Comparison of ENCODE assay signal across 10 cellular contexts in the genomic region with DNA sequence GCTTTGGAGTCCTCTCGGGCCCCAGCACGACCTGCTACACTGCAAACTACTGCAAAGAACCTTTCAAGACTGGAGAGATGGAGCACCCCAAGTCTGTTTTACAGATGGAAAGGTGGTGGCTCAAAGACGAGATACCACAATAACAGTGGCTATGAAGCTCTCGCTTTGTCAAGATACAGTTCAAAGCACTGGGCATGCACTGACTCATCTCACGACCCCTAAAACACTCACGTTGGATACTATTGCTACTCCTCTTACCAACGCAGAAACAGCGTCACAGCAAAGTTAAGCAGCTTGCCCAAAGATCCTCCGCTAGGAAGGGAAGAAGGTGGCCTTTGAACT. TPM values are rescaled to one million over a fixed set of nuclear protein-coding genes. Genes with fewer than 3 reads are reported as not detected.
DNase-seq lines count a peak whose midpoint lies in the region; ATAC-seq and TF ChIP-seq lines count a peak whose summit lies in the region.
"Had no signal": no experiment of that assay in that cellular context is flagged by ENCODE, and none has a peak within 500 bp of the region (broad histone marks: within the 10 kb centered on the region; RNA-seq: fewer than 3 reads in every experiment).

No MANE protein-coding gene starts in this region.

- H3K36me3 Mint-ChIP-seq in GM23338 (ENCODE audit: low read depth) (no peaks in the 10 kb centered on the region), progenitor cell of endocrine pancreas (ENCODE audit: insufficient read depth) (no peaks in the 10 kb centered on the region)
- no peaks in the 10 kb centered on the region for H3K36me3 Mint-ChIP-seq in activated T-helper 2 cell treated with anti-CD3 and anti-CD28 coated beads, Interferon-gamma antibody, Interleukin-2, Interleukin-4, amounts not matched to agents 10 μg/mL and 5 μg/mL and 100 μg/mL, durations not matched to agents 14 hours and 24 hours and 36 hours (ENCODE audit: low read depth)

- H3F3A ChIP-seq in GM23338 (replicated peaks; ENCODE audit: low read depth) = 0 out of 2 replicates have a peak, but pooled peaks cover 3% of the 10 kb centered on the region

- H3K36me3 ChIP-seq in A673 (ENCODE audit: insufficient read depth, low read length, poor library complexity, severe bottlenecking) (no peaks in the 10 kb centered on the region), GM23338 (ENCODE audit: insufficient read depth) (no peaks in the 10 kb centered on the region)
- H3K36me3 ChIP-seq: ascending aorta, pancreas had no signal

- peak overlapping the region; percentile 81 for H2AFZ ChIP-seq in GM23338

- BruUV-seq in A673 (replicated peaks; lab: Mats Ljungman, UMichigan) = no TSS peak

- POLR2A ChIA-PET in A673 (lab: Charles Lee; ENCODE audit: low non-redundant PET) = no interaction called here

- intact Hi-C loops in A673 (cut with micrococcal nuclease; ENCODE audit: unreplicated experiment) = no loop called here
- intact Hi-C loops in activated T-helper 2 cell treated with anti-CD3 and anti-CD28 coated beads, Interferon-gamma antibody, Interleukin-2, Interleukin-4, amounts not matched to agents 10 μg/mL and 5 μg/mL and 100 μg/mL, durations not matched to agents 14 hours and 24 hours and 36 hours (cut with micrococcal nuclease) = loop anchor here (2.0 to 5.0 kb wide), 4 partner anchors 16 to 184 kb away; a partner anchor contains a TSS

- H3K9me3 ChIP-seq in A673 (ENCODE audit: low read depth, low read length, poor library complexity, severe bottlenecking) (no peaks in the 10 kb centered on the region), mononuclear cell (ENCODE audit: low read depth, low read length) (no peaks in the 10 kb centered on the region)
- H3K9me3 ChIP-seq: ascending aorta, pancreas had no signal

- H3K27me3 ChIP-seq in A673 (replicated peaks; ENCODE audit: insufficient read depth, low read depth, low read length, poor library complexity) = peaks cover 32% of the 10 kb centered on the region
- H3K27me3 ChIP-seq in GM23338 (ENCODE audit: insufficient read depth) = peaks cover 23% of the 10 kb centered on the region
- H3K27me3 ChIP-seq in mononuclear cell (ENCODE audit: insufficient read depth, low read length) = no peaks in the 10 kb centered on the region
- H3K27me3 ChIP-seq: ascending aorta had no signal

- H4K20me1 ChIP-seq in GM23338 (replicated peaks; ENCODE audit: insufficient read depth) = no peaks in the 10 kb centered on the region; the same call in 1 of the 2 replicates

- H3K4me3 Mint-ChIP-seq in GM23338 = peak overlapping the region; percentile 57; the same call in 2 of the 3 replicates
- H3K4me3 Mint-ChIP-seq in activated T-helper 2 cell treated with anti-CD3 and anti-CD28 coated beads, Interferon-gamma antibody, Interleukin-2, Interleukin-4, amounts not matched to agents 10 μg/mL and 5 μg/mL and 100 μg/mL, durations not matched to agents 14 hours and 24 hours and 36 hours (ENCODE audit: low read depth) = peak overlapping the region; percentile 83
- no peak overlapping the region for H3K4me3 Mint-ChIP-seq in progenitor cell of endocrine pancreas (ENCODE audit: low read depth)

- TF ChIP-seq CTCF in A673 (conservative IDR thresholded peaks at IDR 0.05; ENCODE audit: low read depth, low read length) (no peak), GM23338 (conservative IDR thresholded peaks at IDR 0.05; ENCODE audit: low read depth in 2 of 2) (no peak), progenitor cell of endocrine pancreas (IDR thresholded peaks at IDR 0.05; ENCODE audit: unreplicated experiment) (no peak)

- H3K27me3 Mint-ChIP-seq in GM23338 (ENCODE audit: insufficient read depth, low read depth, poor library complexity) (peaks cover 5% of the 10 kb centered on the region), progenitor cell of endocrine pancreas (peaks cover 50% of the 10 kb centered on the region)
- H3K27me3 Mint-ChIP-seq in activated T-helper 2 cell treated with anti-CD3 and anti-CD28 coated beads, Interferon-gamma antibody, Interleukin-2, Interleukin-4, amounts not matched to agents 10 μg/mL and 5 μg/mL and 100 μg/mL, durations not matched to agents 14 hours and 24 hours and 36 hours (ENCODE audit: low read depth) = peaks cover 14% of the 10 kb centered on the region

- DNase-seq in A673 (ENCODE audit: low spot score) (no peak), GM23338 (ENCODE audit: low spot score) (no peak), occipital lobe (lab: John Stamatoyannopoulos, UW) (no peak), NCI-H1048 (lab: John Stamatoyannopoulos, UW) (no peak), progenitor cell of endocrine pancreas (ENCODE audit: low spot score, unreplicated experiment) (no peak)
- DNase-seq in activated T-helper 2 cell treated with anti-CD3 and anti-CD28 coated beads, Interferon-gamma antibody, Interleukin-2, Interleukin-4, amounts not matched to agents 10 μg/mL and 5 μg/mL and 100 μg/mL, durations not matched to agents 14 hours and 24 hours and 36 hours (ENCODE audit: low spot score) = no peak

- H3K79me2 ChIP-seq in GM23338 (replicated peaks; ENCODE audit: insufficient read depth) = no peaks in the 10 kb centered on the region

- peak overlapping the region; percentile 70 for H3K4me2 ChIP-seq in GM23338

- ATAC-seq in GM23338 (no peak), HG03135 (IDR thresholded peaks at IDR 0.05; ENCODE audit: unreplicated experiment) (no peak)

- H3K4me3 ChIP-seq in A673 (ENCODE audit: low read depth, low read length, poor library complexity, severe bottlenecking) (peak overlapping the region; percentile 29), GM23338 (peak overlapping the region; percentile 45; the same call in 1 of the 2 replicates), mononuclear cell (ENCODE audit: low read length) (peak overlapping the region; percentile 29)

- H3K4me1 ChIP-seq in A673 (ENCODE audit: insufficient read depth, low read length, poor library complexity, severe bottlenecking) (peaks cover 10% of the 10 kb centered on the region), GM23338 (ENCODE audit: insufficient read depth) (peaks cover 13% of the 10 kb centered on the region), mononuclear cell (ENCODE audit: insufficient read depth, low read length) (peaks cover 41% of the 10 kb centered on the region)
- H3K4me1 ChIP-seq: ascending aorta, pancreas had no signal

- H3K9me2 ChIP-seq in GM23338 (ENCODE audit: insufficient read depth) = no peaks in the 10 kb centered on the region

- H3K4me1 Mint-ChIP-seq in GM23338 (peaks cover 20% of the 10 kb centered on the region), progenitor cell of endocrine pancreas (ENCODE audit: low read depth) (no peaks in the 10 kb centered on the region)
- peaks cover 34% of the 10 kb centered on the region for H3K4me1 Mint-ChIP-seq in activated T-helper 2 cell treated with anti-CD3 and anti-CD28 coated beads, Interferon-gamma antibody, Interleukin-2, Interleukin-4, amounts not matched to agents 10 μg/mL and 5 μg/mL and 100 μg/mL, durations not matched to agents 14 hours and 24 hours and 36 hours (ENCODE audit: low read depth)

- H3K27ac ChIP-seq in A673 (ENCODE audit: low read depth, low read length, poor library complexity, severe bottlenecking) (no peak overlapping the region), GM23338 (ENCODE audit: low read depth) (no peak overlapping the region)
- H3K27ac ChIP-seq: ascending aorta had no signal

- H3K27ac Mint-ChIP-seq in GM23338 = no peak overlapping the region
- H3K27ac Mint-ChIP-seq in activated T-helper 2 cell treated with anti-CD3 and anti-CD28 coated beads, Interferon-gamma antibody, Interleukin-2, Interleukin-4, amounts not matched to agents 10 μg/mL and 5 μg/mL and 100 μg/mL, durations not matched to agents 14 hours and 24 hours and 36 hours = peak overlapping the region; percentile 34
- no peak overlapping the region for H3K27ac Mint-ChIP-seq in progenitor cell of endocrine pancreas

- no peaks in the 10 kb centered on the region for H3K9me3 Mint-ChIP-seq in GM23338
- no peaks in the 10 kb centered on the region for H3K9me3 Mint-ChIP-seq in activated T-helper 2 cell treated with anti-CD3 and anti-CD28 coated beads, Interferon-gamma antibody, Interleukin-2, Interleukin-4, amounts not matched to agents 10 μg/mL and 5 μg/mL and 100 μg/mL, durations not matched to agents 14 hours and 24 hours and 36 hours
- H3K9me3 Mint-ChIP-seq in progenitor cell of endocrine pancreas (ENCODE audit: low read depth) = no peaks in the 10 kb centered on the region

- CTCF ChIA-PET in A673 (lab: Charles Lee) = no interaction called here

TF ChIP-seq in GM23338, 12 proteins besides CTCF, POLR2A, EP300 and RAD21 (continues in another document):
- TF ChIP-seq ZNF114 (CRISPR knock-in tag; IDR thresholded peaks at IDR 0.05) = no peak

RNA-seq across cellular contexts. Expression of a gene that starts 24.0 kb away (rescaled TPM):
- total RNA-seq in A673 (2021) (not detected in 2 replicates), mononuclear cell (40.7 TPM), occipital lobe (1.1 TPM), progenitor cell of endocrine pancreas (not detected in 2 replicates)
- total RNA-seq in GM23338 (2014; rRNA removed; shearing (Covaris generic)) = 1.3 TPM in 1 of 2 replicates, not detected in the other
- polyA plus RNA-seq in GM23338 (2016; fragmentation: Nextera tagmentation; extraction: Ambion mirVana) = 0.10 TPM in 2 replicates
- total RNA-seq in activated T-helper 2 cell treated with anti-CD3 and anti-CD28 coated beads, Interferon-gamma antibody, Interleukin-2, Interleukin-4, amounts not matched to agents 10 μg/mL and 5 μg/mL and 100 μg/mL, durations not matched to agents 14 hours and 24 hours and 36 hours = 8.8 and 10.8 TPM in 2 replicates

RNA-seq across cellular contexts. Expression of a gene that starts 26.5 kb away (rescaled TPM):
- total RNA-seq in A673 (2021) (3.0 and 3.2 TPM in 2 replicates), mononuclear cell (0.31 TPM), occipital lobe (74.7 TPM), progenitor cell of endocrine pancreas (133 and 144 TPM in 2 replicates)
- total RNA-seq in GM23338 (2014; rRNA removed; shearing (Covaris generic)) = 31.8 and 40.8 TPM in 2 replicates
- polyA plus RNA-seq in GM23338 (2016; fragmentation: Nextera tagmentation; extraction: Ambion mirVana) = 18.2 and 21.5 TPM in 2 replicates
- 0.50 TPM in 1 of 2 replicates, not detected in the other for total RNA-seq in activated T-helper 2 cell treated with anti-CD3 and anti-CD28 coated beads, Interferon-gamma antibody, Interleukin-2, Interleukin-4, amounts not matched to agents 10 μg/mL and 5 μg/mL and 100 μg/mL, durations not matched to agents 14 hours and 24 hours and 36 hours

RNA-seq across cellular contexts. Expression of a gene that starts 49.8 kb away (rescaled TPM):
- total RNA-seq in A673 (2021) (not detected in 2 replicates), mononuclear cell (4.0 TPM), occipital lobe (0.16 TPM), progenitor cell of endocrine pancreas (not detected in 2 replicates)
- not detected in 2 replicates for total RNA-seq in GM23338 (2014; rRNA removed; shearing (Covaris generic))
- not detected in 2 replicates for polyA plus RNA-seq in GM23338 (2016; fragmentation: Nextera tagmentation; extraction: Ambion mirVana)
- not detected in 2 replicates for total RNA-seq in activated T-helper 2 cell treated with anti-CD3 and anti-CD28 coated beads, Interferon-gamma antibody, Interleukin-2, Interleukin-4, amounts not matched to agents 10 μg/mL and 5 μg/mL and 100 μg/mL, durations not matched to agents 14 hours and 24 hours and 36 hours
- total RNA-seq: ascending aorta had no signal
- polyA plus RNA-seq: pancreas had no signal
